Comparison of ENCODE assay signal across 12 cellular contexts in genomic region chr10:97034301-97034700, GRCh38.
"Had no signal": no experiment of that assay in that cellular context is flagged by ENCODE, and none has a peak within 500 bp of the region (broad histone marks: within the 10 kb centered on the region; RNA-seq: fewer than 3 reads in every experiment).

No MANE protein-coding gene starts in this region.

- H3K4me3 ChIP-seq: coronary artery, hepatocyte, skin epidermis had no signal

- ATAC-seq: left colon, left ventricle myocardium superior, sciatic nerve had no signal

- H3K4me2 ChIP-seq: hepatocyte had no signal

- DNase-seq: effector CD4-positive, alpha-beta T cell; foreskin melanocyte; left colon; left ventricle myocardium superior; mesendoderm; naive B cell; stimulated activated CD4-positive, alpha-beta T cell treated with anti-CD3 and anti-CD28 coated beads, Interleukin-2, amount 100 ng/mL, for 24 hours; stimulated activated naive CD4-positive, alpha-beta T cell had no signal

- H3K27ac ChIP-seq: coronary artery, hepatocyte, skin epidermis had no signal

- H3K27me3 ChIP-seq: hepatocyte had no signal
